ENCODE assay signal across 19 cellular contexts in genomic region chrX:114584983-114585842, GRCh38. TPM values are rescaled to one million over a fixed set of nuclear protein-coding genes. Genes with fewer than 3 reads are reported as not detected.
DNase-seq lines count a peak whose midpoint lies in the region; ATAC-seq and TF ChIP-seq lines count a peak whose summit lies in the region.
"Had no signal": no experiment of that assay in that cellular context is flagged by ENCODE, and none has a peak within 500 bp of the region (broad histone marks: within the 10 kb centered on the region; RNA-seq: fewer than 3 reads in every experiment).

No MANE protein-coding gene starts in this region.

- H3K4me1 ChIP-seq in cardiac muscle cell (ENCODE audit: low read depth): no peaks in the 10 kb centered on the region
- H3K4me1 ChIP-seq in left ventricle myocardium inferior: peaks cover 6% of the 10 kb centered on the region
- no peaks in the 10 kb centered on the region for H3K4me1 ChIP-seq in endodermal cell (ENCODE audit: control insufficient read depth, insufficient read depth, low read length)
- H3K4me1 ChIP-seq: prostate gland had no signal

- H3K4me3 Mint-ChIP-seq in endodermal cell: peak overlapping the region; percentile 66
- H3K4me3 Mint-ChIP-seq in mesothelial cell of epicardium: peak overlapping the region; percentile 65
- H3K4me3 Mint-ChIP-seq in type B pancreatic cell: peak overlapping the region; percentile 84
- H3K4me3 Mint-ChIP-seq: activated naive CD4-positive, alpha-beta T cell treated with anti-CD3 and anti-CD28 coated beads for 36 hours had no signal

- WGBS in endodermal cell (ENCODE audit: insufficient coverage in 1 of 2, insufficient read length in 1 of 2), 2 experiments: 0 to 5% methylated on average over 8 to 26 of the region's 27 CpGs

- H3K9ac ChIP-seq in endodermal cell (ENCODE audit: extremely low read depth, low read length, poor library complexity, severe bottlenecking): no peak overlapping the region
- H3K9ac ChIP-seq: BLaER1 treated with 17β-estradiol and CSF1 and Interleukin-3, amounts not matched to agents 10 nM and 100 nM had no signal

- H3K36me3 ChIP-seq in cardiac muscle cell (no peaks in the 10 kb centered on the region), left ventricle myocardium inferior (no peaks in the 10 kb centered on the region), endodermal cell (ENCODE audit: control insufficient read depth, insufficient read depth, low read length) (no peaks in the 10 kb centered on the region)
- H3K36me3 ChIP-seq: BLaER1 treated with 17β-estradiol and CSF1 and Interleukin-3, amounts not matched to agents 10 nM and 100 nM; prostate gland; tibial artery had no signal

- H3K36me3 Mint-ChIP-seq in endodermal cell (ENCODE audit: low read depth) (no peaks in the 10 kb centered on the region), mesothelial cell of epicardium (no peaks in the 10 kb centered on the region), type B pancreatic cell (no peaks in the 10 kb centered on the region)

- H3K27me3 Mint-ChIP-seq in endodermal cell (ENCODE audit: insufficient read depth) (peaks cover 79% of the 10 kb centered on the region), mesothelial cell of epicardium (ENCODE audit: low read depth) (peaks cover 97% of the 10 kb centered on the region), type B pancreatic cell (peaks cover 98% of the 10 kb centered on the region)

- TF ChIP-seq CTCF in cardiac muscle cell (IDR thresholded peaks at IDR 0.05; ENCODE audit: low read depth, low read length): no peak
- no peak for TF ChIP-seq CTCF in left ventricle myocardium inferior (IDR thresholded peaks at IDR 0.05; ENCODE audit: borderline replicate concordance)
- TF ChIP-seq CTCF in endodermal cell (conservative IDR thresholded peaks at IDR 0.05): no peak
- no peak for TF ChIP-seq CTCF in mesothelial cell of epicardium (IDR thresholded peaks at IDR 0.05; ENCODE audit: unreplicated experiment)
- TF ChIP-seq CTCF in type B pancreatic cell (conservative IDR thresholded peaks at IDR 0.05): no peak

- intact Hi-C loops in left ventricle myocardium inferior (cut with micrococcal nuclease): no loop called here

- no peak for DNase-seq in cardiac muscle cell (ENCODE audit: low read depth in 1 of 2, low spot score in 1 of 2)
- DNase-seq in left ventricle myocardium inferior: no peak
- DNase-seq in endodermal cell: no peak
- DNase-seq in mesothelial cell of epicardium (ENCODE audit: low spot score in 2 of 2, unreplicated experiment in 2 of 2): no peak
- DNase-seq in type B pancreatic cell (ENCODE audit: extremely low spot score, unreplicated experiment): no peak
- DNase-seq: activated CD4-positive, alpha-beta T cell treated with anti-CD3 and anti-CD28 coated beads, Interleukin-2, amount 50 U/mL, for 4 hours; activated naive CD4-positive, alpha-beta T cell treated with anti-CD3 and anti-CD28 coated beads for 36 hours; naive B cell; NCI-H187; NCI-H226; RPMI8226; stimulated activated CD4-positive, alpha-beta T cell treated with anti-CD3 and anti-CD28 coated beads, Interleukin-12 subunit alpha, Interleukin-12 subunit beta, amount 100 ng/mL, for 4 hours; tibial artery had no signal

- H3K4me3 ChIP-seq in cardiac muscle cell: peak overlapping the region; percentile 49
- no peak overlapping the region for H3K4me3 ChIP-seq in left ventricle myocardium inferior
- peak overlapping the region; percentile 71 for H3K4me3 ChIP-seq in endodermal cell (ENCODE audit: low read length)
- H3K4me3 ChIP-seq: BLaER1 treated with 17β-estradiol and CSF1 and Interleukin-3, amounts not matched to agents 10 nM and 100 nM; lung; prostate gland had no signal

- H3K27ac Mint-ChIP-seq in endodermal cell (peak overlapping the region; percentile 28), mesothelial cell of epicardium (no peak overlapping the region), type B pancreatic cell (no peak overlapping the region)
- H3K27ac Mint-ChIP-seq: activated naive CD4-positive, alpha-beta T cell treated with anti-CD3 and anti-CD28 coated beads for 36 hours; naive B cell had no signal

- H3K27me3 ChIP-seq in cardiac muscle cell (peaks cover 89% of the 10 kb centered on the region), left ventricle myocardium inferior (ENCODE audit: low read depth) (peaks cover 63% of the 10 kb centered on the region), endodermal cell (ENCODE audit: control insufficient read depth, insufficient read depth, low read length, poor library complexity, severe bottlenecking) (peaks cover 74% of the 10 kb centered on the region)

- H3K4me1 Mint-ChIP-seq in endodermal cell (peaks cover 24% of the 10 kb centered on the region), mesothelial cell of epicardium (peaks cover 28% of the 10 kb centered on the region), type B pancreatic cell (ENCODE audit: unreplicated experiment) (peaks cover 9% of the 10 kb centered on the region)

- H3K27ac ChIP-seq in cardiac muscle cell (no peak overlapping the region), left ventricle myocardium inferior (replicated peaks) (no peak overlapping the region), endodermal cell (ENCODE audit: low read depth, low read length) (no peak overlapping the region)
- H3K27ac ChIP-seq: BLaER1 treated with 17β-estradiol and CSF1 and Interleukin-3, amounts not matched to agents 10 nM and 100 nM; prostate gland; tibial artery had no signal

- H3K9me3 Mint-ChIP-seq in endodermal cell (no peaks in the 10 kb centered on the region), mesothelial cell of epicardium (no peaks in the 10 kb centered on the region), type B pancreatic cell (no peaks in the 10 kb centered on the region)

- ATAC-seq in HG03139 (IDR thresholded peaks at IDR 0.05; ENCODE audit: unreplicated experiment) (no peak), HG02852 (IDR thresholded peaks at IDR 0.05; ENCODE audit: unreplicated experiment) (no peak), GM19397 (IDR thresholded peaks at IDR 0.05; ENCODE audit: unreplicated experiment) (no peak)

- H3K9me3 ChIP-seq in cardiac muscle cell (ENCODE audit: low read depth) (no peaks in the 10 kb centered on the region), left ventricle myocardium inferior (replicated peaks) (no peaks in the 10 kb centered on the region), endodermal cell (ENCODE audit: control insufficient read depth, low read length) (no peaks in the 10 kb centered on the region)
- H3K9me3 ChIP-seq: prostate gland had no signal

RNA-seq across cellular contexts. Expression of gene HTR2C, which starts 1.3 kb away (rescaled TPM):
- total RNA-seq in cardiac muscle cell (0.04 and 0.18 TPM in 2 replicates), left ventricle myocardium inferior (not detected), endodermal cell (under 1 TPM in 1 of 2 donors, not detected in 1; 0.90 TPM), mesothelial cell of epicardium (1.1 to 1.5 TPM (median 1.1 TPM) in 3 replicates), type B pancreatic cell (ENCODE audit: low replicate concordance) (0.34 and 0.71 TPM in 2 replicates)
- 0.76 TPM in 1 of 2 replicates, not detected in the other for polyA plus RNA-seq in cardiac muscle cell
- 0.07 TPM for polyA plus RNA-seq in endodermal cell (2013, experiment 1 of 2)
- polyA plus RNA-seq in endodermal cell (2013, experiment 2 of 2): not detected
- total RNA-seq: activated naive CD4-positive, alpha-beta T cell treated with anti-CD3 and anti-CD28 coated beads for 36 hours; prostate gland had no signal
- polyA plus RNA-seq: lung had no signal
